ENCODE assay signal across 15 cellular contexts in genomic region chr1:13245841-13246553, GRCh38. TPM values are rescaled to one million over a fixed set of nuclear protein-coding genes. Genes with fewer than 3 reads are reported as not detected.
"Had no signal": no experiment of that assay in that cellular context is flagged by ENCODE, and none has a peak within 500 bp of the region (broad histone marks: within the 10 kb centered on the region; RNA-seq: fewer than 3 reads in every experiment).

No MANE protein-coding gene starts in this region.

RNA-seq across cellular contexts. Expression of gene PRAMEF5, which starts 8.0 kb away (rescaled TPM):
- total RNA-seq: activated CD4-positive, alpha-beta memory T cell treated with anti-CD3 and anti-CD28 coated beads for 36 hours; activated CD4-positive, alpha-beta T cell treated with anti-CD3 and anti-CD28 coated beads for 36 hours; activated CD8-positive, alpha-beta memory T cell treated with anti-CD3 and anti-CD28 coated beads for 36 hours; activated CD8-positive, alpha-beta T cell treated with anti-CD3 and anti-CD28 coated beads for 36 hours; activated naive CD8-positive, alpha-beta T cell treated with anti-CD3 and anti-CD28 coated beads, Interleukin-2, amount 10 ng/mL, durations not matched to agents 7 days and 5 days; activated T-cell treated with anti-CD3 and anti-CD28 coated beads, Interleukin-2, amount 50 U/mL, for 4 hours; activated T-cell treated with anti-CD3 and anti-CD28 coated beads, Interleukin-2, amount 50 U/mL, for 72 hours; activated T-helper 1 cell treated with anti-CD3 and anti-CD28 coated beads, Interleukin-12 subunit alpha, Interleukin-12 subunit beta, Interleukin-2, Interleukin-4 antibody, amounts not matched to agents 30 ng/mL and 10 ng/mL and 1 ng/mL, durations not matched to agents 14 hours and 24 hours and 36 hours; activated T-helper 17 cell treated with anti-CD3 and anti-CD28 coated beads, Interleukin-2, amount 50 U/mL, for 72 hours; ascending aorta; bronchial epithelial cell; cardiac muscle cell; cerebellum; WTC11 had no signal
- polyA plus RNA-seq: adipose tissue, cardiac muscle cell had no signal

RNA-seq across cellular contexts. Expression of gene PRAMEF18, which starts 20.0 kb away (rescaled TPM):
- total RNA-seq: activated CD4-positive, alpha-beta memory T cell treated with anti-CD3 and anti-CD28 coated beads for 36 hours; activated CD4-positive, alpha-beta T cell treated with anti-CD3 and anti-CD28 coated beads for 36 hours; activated CD8-positive, alpha-beta memory T cell treated with anti-CD3 and anti-CD28 coated beads for 36 hours; activated CD8-positive, alpha-beta T cell treated with anti-CD3 and anti-CD28 coated beads for 36 hours; activated naive CD8-positive, alpha-beta T cell treated with anti-CD3 and anti-CD28 coated beads, Interleukin-2, amount 10 ng/mL, durations not matched to agents 7 days and 5 days; activated T-cell treated with anti-CD3 and anti-CD28 coated beads, Interleukin-2, amount 50 U/mL, for 4 hours; activated T-cell treated with anti-CD3 and anti-CD28 coated beads, Interleukin-2, amount 50 U/mL, for 72 hours; activated T-helper 1 cell treated with anti-CD3 and anti-CD28 coated beads, Interleukin-12 subunit alpha, Interleukin-12 subunit beta, Interleukin-2, Interleukin-4 antibody, amounts not matched to agents 30 ng/mL and 10 ng/mL and 1 ng/mL, durations not matched to agents 14 hours and 24 hours and 36 hours; activated T-helper 17 cell treated with anti-CD3 and anti-CD28 coated beads, Interleukin-2, amount 50 U/mL, for 72 hours; ascending aorta; bronchial epithelial cell; cardiac muscle cell; cerebellum; WTC11 had no signal
- polyA plus RNA-seq: adipose tissue, cardiac muscle cell had no signal

RNA-seq across cellular contexts. Expression of gene PRAMEF8, which starts 38.9 kb away (rescaled TPM):
- total RNA-seq: activated CD4-positive, alpha-beta memory T cell treated with anti-CD3 and anti-CD28 coated beads for 36 hours; activated CD4-positive, alpha-beta T cell treated with anti-CD3 and anti-CD28 coated beads for 36 hours; activated CD8-positive, alpha-beta memory T cell treated with anti-CD3 and anti-CD28 coated beads for 36 hours; activated CD8-positive, alpha-beta T cell treated with anti-CD3 and anti-CD28 coated beads for 36 hours; activated naive CD8-positive, alpha-beta T cell treated with anti-CD3 and anti-CD28 coated beads, Interleukin-2, amount 10 ng/mL, durations not matched to agents 7 days and 5 days; activated T-cell treated with anti-CD3 and anti-CD28 coated beads, Interleukin-2, amount 50 U/mL, for 4 hours; activated T-cell treated with anti-CD3 and anti-CD28 coated beads, Interleukin-2, amount 50 U/mL, for 72 hours; activated T-helper 1 cell treated with anti-CD3 and anti-CD28 coated beads, Interleukin-12 subunit alpha, Interleukin-12 subunit beta, Interleukin-2, Interleukin-4 antibody, amounts not matched to agents 30 ng/mL and 10 ng/mL and 1 ng/mL, durations not matched to agents 14 hours and 24 hours and 36 hours; activated T-helper 17 cell treated with anti-CD3 and anti-CD28 coated beads, Interleukin-2, amount 50 U/mL, for 72 hours; ascending aorta; bronchial epithelial cell; cardiac muscle cell; cerebellum; WTC11 had no signal
- polyA plus RNA-seq: adipose tissue, cardiac muscle cell had no signal

RNA-seq across cellular contexts. Expression of gene PRAMEF13, which starts 44.8 kb away (rescaled TPM):
- total RNA-seq: activated CD4-positive, alpha-beta memory T cell treated with anti-CD3 and anti-CD28 coated beads for 36 hours; activated CD4-positive, alpha-beta T cell treated with anti-CD3 and anti-CD28 coated beads for 36 hours; activated CD8-positive, alpha-beta memory T cell treated with anti-CD3 and anti-CD28 coated beads for 36 hours; activated CD8-positive, alpha-beta T cell treated with anti-CD3 and anti-CD28 coated beads for 36 hours; activated naive CD8-positive, alpha-beta T cell treated with anti-CD3 and anti-CD28 coated beads, Interleukin-2, amount 10 ng/mL, durations not matched to agents 7 days and 5 days; activated T-cell treated with anti-CD3 and anti-CD28 coated beads, Interleukin-2, amount 50 U/mL, for 4 hours; activated T-cell treated with anti-CD3 and anti-CD28 coated beads, Interleukin-2, amount 50 U/mL, for 72 hours; activated T-helper 1 cell treated with anti-CD3 and anti-CD28 coated beads, Interleukin-12 subunit alpha, Interleukin-12 subunit beta, Interleukin-2, Interleukin-4 antibody, amounts not matched to agents 30 ng/mL and 10 ng/mL and 1 ng/mL, durations not matched to agents 14 hours and 24 hours and 36 hours; activated T-helper 17 cell treated with anti-CD3 and anti-CD28 coated beads, Interleukin-2, amount 50 U/mL, for 72 hours; ascending aorta; bronchial epithelial cell; cardiac muscle cell; cerebellum; WTC11 had no signal
- polyA plus RNA-seq: adipose tissue, cardiac muscle cell had no signal

RNA-seq across cellular contexts. Expression of gene PRAMEF33, which starts 57.3 kb away (rescaled TPM):
- total RNA-seq: activated CD4-positive, alpha-beta memory T cell treated with anti-CD3 and anti-CD28 coated beads for 36 hours; activated CD4-positive, alpha-beta T cell treated with anti-CD3 and anti-CD28 coated beads for 36 hours; activated CD8-positive, alpha-beta memory T cell treated with anti-CD3 and anti-CD28 coated beads for 36 hours; activated CD8-positive, alpha-beta T cell treated with anti-CD3 and anti-CD28 coated beads for 36 hours; activated naive CD8-positive, alpha-beta T cell treated with anti-CD3 and anti-CD28 coated beads, Interleukin-2, amount 10 ng/mL, durations not matched to agents 7 days and 5 days; activated T-cell treated with anti-CD3 and anti-CD28 coated beads, Interleukin-2, amount 50 U/mL, for 4 hours; activated T-cell treated with anti-CD3 and anti-CD28 coated beads, Interleukin-2, amount 50 U/mL, for 72 hours; activated T-helper 1 cell treated with anti-CD3 and anti-CD28 coated beads, Interleukin-12 subunit alpha, Interleukin-12 subunit beta, Interleukin-2, Interleukin-4 antibody, amounts not matched to agents 30 ng/mL and 10 ng/mL and 1 ng/mL, durations not matched to agents 14 hours and 24 hours and 36 hours; activated T-helper 17 cell treated with anti-CD3 and anti-CD28 coated beads, Interleukin-2, amount 50 U/mL, for 72 hours; ascending aorta; bronchial epithelial cell; cardiac muscle cell; cerebellum; WTC11 had no signal
- polyA plus RNA-seq: adipose tissue, cardiac muscle cell had no signal
